In genomic region chr17:44176671-44177501, GRCh38 we compare ENCODE assay signal across 17 cellular contexts. TPM values are rescaled to one million over a fixed set of nuclear protein-coding genes. Genes with fewer than 3 reads are reported as not detected.
A peak's percentile ranks its signal among the peaks of the same experiment; 100 is the strongest.
DNase-seq lines count a peak whose midpoint lies in the region; ATAC-seq and TF ChIP-seq lines count a peak whose summit lies in the region.
"Had no signal": no experiment of that assay in that cellular context is flagged by ENCODE, and none has a peak within 500 bp of the region (broad histone marks: within the 10 kb centered on the region; RNA-seq: fewer than 3 reads in every experiment).

No MANE protein-coding gene starts in this region.

- H3K4me2 ChIP-seq in GM23338, result no peak overlapping the region
- H3K4me2 ChIP-seq: smooth muscle cell had no signal

- no peak overlapping the region for H2AFZ ChIP-seq in GM23338

- H3K27me3 Mint-ChIP-seq in GM23338 (ENCODE audit: insufficient read depth, low read depth, poor library complexity) (peaks cover 6% of the 10 kb centered on the region), osteocyte (ENCODE audit: unreplicated experiment) (no peaks in the 10 kb centered on the region)
- no peaks in the 10 kb centered on the region for H3K27me3 Mint-ChIP-seq in dendritic cell treated with granulocyte-macrophage colony-stimulating factor and Interleukin-4, amounts not matched to agents 40 ng/mL and 50 ng/mL, for 4 days
- H3K27me3 Mint-ChIP-seq: activated CD4-positive, alpha-beta T cell treated with anti-CD3 and anti-CD28 coated beads for 36 hours; T-cell had no signal

- DNase-seq in GM23338 (ENCODE audit: low spot score), result no peak
- DNase-seq in stimulated activated effector memory CD8-positive, alpha-beta T cell treated with anti-CD3 and anti-CD28 coated beads, Interleukin-12 subunit alpha, Interleukin-12 subunit beta, amount 100 ng/mL, for 72 hours (ENCODE audit: low spot score in 2 of 2), result no peak
- no peak for DNase-seq in osteocyte (ENCODE audit: extremely low spot score, unreplicated experiment)
- DNase-seq: activated CD4-positive, alpha-beta T cell treated with anti-CD3 and anti-CD28 coated beads for 36 hours; COR-L47; KG1; NCI-H2029; NCI-H345; stimulated activated CD4-positive, alpha-beta T cell treated with anti-CD3 and anti-CD28 coated beads, Interleukin-4, amount 100 ng/mL, for 1 hour; T-cell had no signal

- H3K4me3 Mint-ChIP-seq in GM23338 (no peak overlapping the region; the same call in 2 of the 3 replicates), osteocyte (ENCODE audit: unreplicated experiment) (no peak overlapping the region)
- H3K4me3 Mint-ChIP-seq in dendritic cell treated with granulocyte-macrophage colony-stimulating factor and Interleukin-4, amounts not matched to agents 40 ng/mL and 50 ng/mL, for 4 days, result no peak overlapping the region
- no peak overlapping the region for H3K4me3 Mint-ChIP-seq in stimulated activated effector memory CD8-positive, alpha-beta T cell treated with anti-CD3 and anti-CD28 coated beads, Interleukin-12 subunit alpha, Interleukin-12 subunit beta, amount 100 ng/mL, for 72 hours
- H3K4me3 Mint-ChIP-seq: activated CD4-positive, alpha-beta T cell treated with anti-CD3 and anti-CD28 coated beads for 36 hours; T-cell had no signal

- H3K36me3 Mint-ChIP-seq in GM23338 (ENCODE audit: low read depth), result peaks cover 38% of the 10 kb centered on the region
- H3K36me3 Mint-ChIP-seq in dendritic cell treated with granulocyte-macrophage colony-stimulating factor and Interleukin-4, amounts not matched to agents 40 ng/mL and 50 ng/mL, for 4 days (ENCODE audit: low read depth), result peaks cover 57% of the 10 kb centered on the region
- H3K36me3 Mint-ChIP-seq in stimulated activated effector memory CD8-positive, alpha-beta T cell treated with anti-CD3 and anti-CD28 coated beads, Interleukin-12 subunit alpha, Interleukin-12 subunit beta, amount 100 ng/mL, for 72 hours, result peaks cover 40% of the 10 kb centered on the region
- peaks cover 12% of the 10 kb centered on the region for H3K36me3 Mint-ChIP-seq in osteocyte (ENCODE audit: unreplicated experiment)

- ATAC-seq in GM23338 (peak; percentile 39), HG02571 (IDR thresholded peaks at IDR 0.05; ENCODE audit: unreplicated experiment) (no peak)
- peak; percentile 16 for ATAC-seq in stimulated activated effector memory CD8-positive, alpha-beta T cell treated with anti-CD3 and anti-CD28 coated beads, Interleukin-12 subunit alpha, Interleukin-12 subunit beta, amount 100 ng/mL, for 72 hours
- ATAC-seq: left lobe of liver, T-cell had no signal

- TF ChIP-seq CTCF in GM23338 (conservative IDR thresholded peaks at IDR 0.05; ENCODE audit: low read depth in 2 of 2) (no peak), osteocyte (IDR thresholded peaks at IDR 0.05) (no peak)

- H3K4me1 Mint-ChIP-seq in GM23338, result no peaks in the 10 kb centered on the region; the same call in 1 of the 3 replicates
- peaks cover 3% of the 10 kb centered on the region for H3K4me1 Mint-ChIP-seq in dendritic cell treated with granulocyte-macrophage colony-stimulating factor and Interleukin-4, amounts not matched to agents 40 ng/mL and 50 ng/mL, for 4 days (ENCODE audit: low read depth)
- peaks cover 13% of the 10 kb centered on the region for H3K4me1 Mint-ChIP-seq in stimulated activated effector memory CD8-positive, alpha-beta T cell treated with anti-CD3 and anti-CD28 coated beads, Interleukin-12 subunit alpha, Interleukin-12 subunit beta, amount 100 ng/mL, for 72 hours
- peaks cover 3% of the 10 kb centered on the region for H3K4me1 Mint-ChIP-seq in osteocyte (ENCODE audit: unreplicated experiment)

- peaks cover 11% of the 10 kb centered on the region for H4K20me1 ChIP-seq in GM23338 (replicated peaks; ENCODE audit: insufficient read depth)

- no peaks in the 10 kb centered on the region for H3K4me1 ChIP-seq in GM23338 (ENCODE audit: insufficient read depth)

- H3K9me2 ChIP-seq in GM23338 (ENCODE audit: insufficient read depth), result no peaks in the 10 kb centered on the region

- intact Hi-C loops in dendritic cell treated with granulocyte-macrophage colony-stimulating factor and Interleukin-4, amounts not matched to agents 40 ng/mL and 50 ng/mL, for 4 days (cut with micrococcal nuclease), result no loop called here

- H3K9me3 Mint-ChIP-seq in GM23338, result peaks cover 7% of the 10 kb centered on the region
- no peaks in the 10 kb centered on the region for H3K9me3 Mint-ChIP-seq in dendritic cell treated with granulocyte-macrophage colony-stimulating factor and Interleukin-4, amounts not matched to agents 40 ng/mL and 50 ng/mL, for 4 days
- no peaks in the 10 kb centered on the region for H3K9me3 Mint-ChIP-seq in stimulated activated effector memory CD8-positive, alpha-beta T cell treated with anti-CD3 and anti-CD28 coated beads, Interleukin-12 subunit alpha, Interleukin-12 subunit beta, amount 100 ng/mL, for 72 hours
- no peaks in the 10 kb centered on the region for H3K9me3 Mint-ChIP-seq in osteocyte (ENCODE audit: unreplicated experiment)
- H3K9me3 Mint-ChIP-seq: T-cell had no signal

- no peaks in the 10 kb centered on the region for H3K79me2 ChIP-seq in GM23338 (replicated peaks; ENCODE audit: insufficient read depth)

- no peaks in the 10 kb centered on the region for H3K27me3 ChIP-seq in GM23338 (ENCODE audit: insufficient read depth)
- H3K27me3 ChIP-seq: heart left ventricle had no signal

- H3K27ac Mint-ChIP-seq in GM23338, result no peak overlapping the region
- peak overlapping the region; percentile 33 for H3K27ac Mint-ChIP-seq in dendritic cell treated with granulocyte-macrophage colony-stimulating factor and Interleukin-4, amounts not matched to agents 40 ng/mL and 50 ng/mL, for 4 days
- peak overlapping the region; percentile 50 for H3K27ac Mint-ChIP-seq in stimulated activated effector memory CD8-positive, alpha-beta T cell treated with anti-CD3 and anti-CD28 coated beads, Interleukin-12 subunit alpha, Interleukin-12 subunit beta, amount 100 ng/mL, for 72 hours
- no peak overlapping the region for H3K27ac Mint-ChIP-seq in osteocyte (ENCODE audit: unreplicated experiment)
- H3K27ac Mint-ChIP-seq: activated CD4-positive, alpha-beta T cell treated with anti-CD3 and anti-CD28 coated beads for 36 hours had no signal

- no peak overlapping the region for H3K4me3 ChIP-seq in GM23338
- H3K4me3 ChIP-seq: heart left ventricle, psoas muscle, smooth muscle cell had no signal

- no peak overlapping the region for H3K27ac ChIP-seq in GM23338 (ENCODE audit: low read depth)
- H3K27ac ChIP-seq: heart left ventricle had no signal

- peaks cover 5% of the 10 kb centered on the region; the same call in 1 of the 2 replicates for H3K36me3 ChIP-seq in GM23338 (ENCODE audit: insufficient read depth)

- H3F3A ChIP-seq in GM23338 (replicated peaks; ENCODE audit: low read depth), result 0 out of 2 replicates have a peak, but pooled peaks cover 5% of the 10 kb centered on the region

TF ChIP-seq in GM23338, 12 proteins besides CTCF, POLR2A, EP300 and RAD21 (continues in another document):
- TF ChIP-seq EZH2 (IDR thresholded peaks at IDR 0.05; ENCODE audit: low read depth, unreplicated experiment) (no peak), ZNF331 (CRISPR knock-in tag; IDR thresholded peaks at IDR 0.05; ENCODE audit: low read depth) (no peak), REST (IDR thresholded peaks at IDR 0.05; ENCODE audit: unreplicated experiment) (no peak), JUNB (IDR thresholded peaks at IDR 0.05; ENCODE audit: unreplicated experiment) (no peak), NANOG (IDR thresholded peaks at IDR 0.05; ENCODE audit: borderline replicate concordance) (no peak), STAT1 (IDR thresholded peaks at IDR 0.05; ENCODE audit: unreplicated experiment) (no peak), EZH2phosphoT487 (IDR thresholded peaks at IDR 0.05; ENCODE audit: unreplicated experiment) (no peak)

RNA-seq across cellular contexts. Expression of gene ASB16, which starts 6.4 kb away (rescaled TPM):
- total RNA-seq in GM23338 (2014; rRNA removed; shearing (Covaris generic)), result not detected in 2 replicates
- 0.21 and 0.47 TPM in 2 replicates for polyA plus RNA-seq in GM23338 (2016; fragmentation: Nextera tagmentation; extraction: Ambion mirVana)
- total RNA-seq in osteocyte, result not detected in 2 replicates
- total RNA-seq: left lobe of liver, smooth muscle cell had no signal
- polyA plus RNA-seq: neural cell had no signal

RNA-seq across cellular contexts. Expression of gene TMUB2, which starts 9.9 kb away (rescaled TPM):
- 15.9 and 20.8 TPM in 2 replicates for total RNA-seq in GM23338 (2014; rRNA removed; shearing (Covaris generic))
- polyA plus RNA-seq in GM23338 (2016; fragmentation: Nextera tagmentation; extraction: Ambion mirVana), result 16.5 and 17.0 TPM in 2 replicates
- 39.3 and 41.3 TPM in 2 replicates for total RNA-seq in osteocyte

RNA-seq across cellular contexts. Expression of gene ATXN7L3, which starts 22.8 kb away (rescaled TPM):
- 79.3 and 95.0 TPM in 2 replicates for total RNA-seq in GM23338 (2014; rRNA removed; shearing (Covaris generic))
- 20.3 and 20.6 TPM in 2 replicates for polyA plus RNA-seq in GM23338 (2016; fragmentation: Nextera tagmentation; extraction: Ambion mirVana)
- total RNA-seq in osteocyte, result 86.2 and 89.0 TPM in 2 replicates

RNA-seq across cellular contexts. Expression of gene HROB, which starts 35.2 kb away (rescaled TPM):
- total RNA-seq in GM23338 (2014; rRNA removed; shearing (Covaris generic)), result 17.0 and 19.0 TPM in 2 replicates
- 9.3 TPM in 2 replicates for polyA plus RNA-seq in GM23338 (2016; fragmentation: Nextera tagmentation; extraction: Ambion mirVana)
- 2.2 and 2.3 TPM in 2 replicates for total RNA-seq in osteocyte

RNA-seq across cellular contexts. Expression of gene UBTF, which starts 42.6 kb away (rescaled TPM):
- 62.2 and 78.8 TPM in 2 replicates for total RNA-seq in GM23338 (2014; rRNA removed; shearing (Covaris generic))
- 27.0 and 29.9 TPM in 2 replicates for polyA plus RNA-seq in GM23338 (2016; fragmentation: Nextera tagmentation; extraction: Ambion mirVana)
- total RNA-seq in osteocyte, result 96.9 and 99.0 TPM in 2 replicates

Comparison
In these comparisons a context has a peak if more than half of its experiments do, and no peak if none do; other contexts are left out.
1. H3K27ac Mint-ChIP-seq: peak in dendritic cell treated with granulocyte-macrophage colony-stimulating factor and Interleukin-4, amounts not matched to agents 40 ng/mL and 50 ng/mL, for 4 days (single experiment) and stimulated activated effector memory CD8-positive, alpha-beta T cell treated with anti-CD3 and anti-CD28 coated beads, Interleukin-12 subunit alpha, Interleukin-12 subunit beta, amount 100 ng/mL, for 72 hours (single experiment); none in GM23338 (single experiment) and osteocyte (single experiment).